In genomic region chr4:574346-575161, GRCh38 we compare ENCODE assay signal across 15 cellular contexts. TPM values are rescaled to one million over a fixed set of nuclear protein-coding genes. Genes with fewer than 3 reads are reported as not detected.
DNase-seq lines count a peak whose midpoint lies in the region; ATAC-seq and TF ChIP-seq lines count a peak whose summit lies in the region.
"Had no signal": no experiment of that assay in that cellular context is flagged by ENCODE, and none has a peak within 500 bp of the region (broad histone marks: within the 10 kb centered on the region; RNA-seq: fewer than 3 reads in every experiment).

No MANE protein-coding gene starts in this region.

- ATAC-seq in right cardiac atrium (no peak), left cardiac atrium (no peak)

- peak overlapping the region; percentile 18 for H3K4me3 ChIP-seq in right cardiac atrium (ENCODE audit: low read length)
- peak overlapping the region; percentile 25 for H3K4me3 ChIP-seq in WERI-Rb-1 (ENCODE audit: low read depth, low read length)
- peak overlapping the region; percentile 49 for H3K4me3 ChIP-seq in suprapubic skin
- no peak overlapping the region for H3K4me3 ChIP-seq in Caco-2 (ENCODE audit: low read depth, low read length)
- H3K4me3 ChIP-seq: BLaER1 had no signal

- BruUV-seq in Caco-2 (replicated peaks; lab: Mats Ljungman, UMichigan): no TSS peak

- no peaks in the 10 kb centered on the region for H3K36me3 ChIP-seq in WERI-Rb-1
- H3K36me3 ChIP-seq in suprapubic skin: no peaks in the 10 kb centered on the region
- H3K36me3 ChIP-seq in Caco-2 (ENCODE audit: control insufficient read depth, insufficient read depth, low read length): no peaks in the 10 kb centered on the region
- H3K36me3 ChIP-seq: BLaER1 had no signal

- CTCF ChIA-PET in Caco-2 (lab: Charles Lee): no interaction called here

- WGBS in right cardiac atrium: 5% methylated on average over 68 of the region's 68 CpGs
- WGBS in suprapubic skin: 15% methylated on average over 14 of the region's 68 CpGs

- H3K27me3 Mint-ChIP-seq in Caco-2 (ENCODE audit: insufficient read depth, unreplicated experiment): peaks cover 3% of the 10 kb centered on the region

- DNase-seq in right cardiac atrium (no peak), left cardiac atrium (no peak), WERI-Rb-1 (no peak), iPS-NIHi11 (ENCODE audit: low spot score) (peak; percentile 30), suprapubic skin (ENCODE audit: low spot score in 2 of 2) (no peak), erythroblast (lab: John Stamatoyannopoulos, UW) (no peak), NCI-H524 (lab: John Stamatoyannopoulos, UW) (no peak), Caco-2 (no peak)
- DNase-seq: amniotic stem cell; DMS79; effector CD4-positive, alpha-beta T cell; KBM-7; stimulated activated naive CD4-positive, alpha-beta T cell treated with Interleukin-2 at 50 U/mL for 16 hours had no signal

- TF ChIP-seq EP300 in suprapubic skin (IDR thresholded peaks at IDR 0.05): no peak

- no peaks in the 10 kb centered on the region for H3K9me3 Mint-ChIP-seq in Caco-2 (ENCODE audit: unreplicated experiment)

- intact Hi-C loops in right cardiac atrium (cut with DNase I): no loop called here
- intact Hi-C loops in left cardiac atrium (cut with DNase I): no loop called here
- intact Hi-C loops in Caco-2 (cut with micrococcal nuclease; ENCODE audit: unreplicated experiment): no loop called here

- H3K27ac Mint-ChIP-seq in Caco-2 (ENCODE audit: unreplicated experiment): no peak overlapping the region

- TF ChIP-seq CTCF in WERI-Rb-1 (IDR thresholded peaks at IDR 0.05; ENCODE audit: low read depth, low read length) (no peak), suprapubic skin (IDR thresholded peaks at IDR 0.05) (no peak), Caco-2 (IDR thresholded peaks at IDR 0.05; ENCODE audit: insufficient read depth in 1 of 2, low read depth in 1 of 2, low read length in 1 of 2, severe bottlenecking in 1 of 2, unreplicated experiment in 1 of 2) (no peak)

- H3K9me3 ChIP-seq in right cardiac atrium (ENCODE audit: control insufficient read depth, low read length) (no peaks in the 10 kb centered on the region), WERI-Rb-1 (ENCODE audit: severe bottlenecking) (no peaks in the 10 kb centered on the region), suprapubic skin (no peaks in the 10 kb centered on the region), Caco-2 (no peaks in the 10 kb centered on the region)

- POLR2A ChIA-PET in Caco-2 (lab: Charles Lee): no interaction called here

- no peak for TF ChIP-seq POLR2A in suprapubic skin (IDR thresholded peaks at IDR 0.05)
- TF ChIP-seq POLR2A in erythroblast (IDR thresholded peaks at IDR 0.05; ENCODE audit: low read length): no peak

- H3K4me1 Mint-ChIP-seq in Caco-2 (ENCODE audit: low read depth, unreplicated experiment): no peaks in the 10 kb centered on the region

- H3K27ac ChIP-seq in right cardiac atrium (ENCODE audit: low read length): no peak overlapping the region
- H3K27ac ChIP-seq in WERI-Rb-1: no peak overlapping the region
- H3K27ac ChIP-seq in suprapubic skin: no peak overlapping the region
- H3K27ac ChIP-seq: BLaER1, RWPE1 had no signal

- peaks cover 2% of the 10 kb centered on the region for H3K4me1 ChIP-seq in right cardiac atrium (ENCODE audit: control insufficient read depth, insufficient read depth, low read length)
- peaks cover 33% of the 10 kb centered on the region for H3K4me1 ChIP-seq in suprapubic skin
- H3K4me1 ChIP-seq in Caco-2: no peaks in the 10 kb centered on the region
- H3K4me1 ChIP-seq: BLaER1 had no signal

- no peak overlapping the region for H3K4me3 Mint-ChIP-seq in Caco-2 (ENCODE audit: unreplicated experiment)

- H3K36me3 Mint-ChIP-seq in Caco-2 (ENCODE audit: insufficient read depth, unreplicated experiment): no peaks in the 10 kb centered on the region

- H3K27me3 ChIP-seq in right cardiac atrium (ENCODE audit: control insufficient read depth, insufficient read depth): no peaks in the 10 kb centered on the region
- no peaks in the 10 kb centered on the region for H3K27me3 ChIP-seq in WERI-Rb-1 (ENCODE audit: insufficient read depth, low read depth, severe bottlenecking)
- peaks cover 82% of the 10 kb centered on the region for H3K27me3 ChIP-seq in suprapubic skin
- H3K27me3 ChIP-seq in Caco-2 (replicated peaks; ENCODE audit: control insufficient read depth, insufficient read depth, low read length): no peaks in the 10 kb centered on the region
- H3K27me3 ChIP-seq: BLaER1 had no signal

RNA-seq across cellular contexts. Expression of gene TMEM271, which starts 1.5 kb away (rescaled TPM):
- not detected for total RNA-seq in right cardiac atrium
- polyA plus RNA-seq in right cardiac atrium: not detected
- total RNA-seq in left cardiac atrium: not detected
- total RNA-seq in suprapubic skin: 1 to 10 TPM in 3 of 4 donors, under 1 TPM in 1; 0.40 to 8.7 (median 3.5) TPM
- not detected in 2 replicates for total RNA-seq in Caco-2 (2022)

RNA-seq across cellular contexts. Expression of gene PDE6B, which starts 50.8 kb away (rescaled TPM):
- 1 to 10 TPM; 6.8 to 7.5 (median 7.0) TPM for total RNA-seq in right cardiac atrium
- polyA plus RNA-seq in right cardiac atrium: 3.6 TPM
- total RNA-seq in left cardiac atrium: 1 to 10 TPM; 4.7 to 5.2 TPM
- 1 to 10 TPM in 1 of 4 donors, under 1 TPM in 1, not detected in 2; 0.95 to 9.5 TPM for total RNA-seq in suprapubic skin
- total RNA-seq in Caco-2 (2022): not detected in 2 replicates
